In the genomic region with DNA sequence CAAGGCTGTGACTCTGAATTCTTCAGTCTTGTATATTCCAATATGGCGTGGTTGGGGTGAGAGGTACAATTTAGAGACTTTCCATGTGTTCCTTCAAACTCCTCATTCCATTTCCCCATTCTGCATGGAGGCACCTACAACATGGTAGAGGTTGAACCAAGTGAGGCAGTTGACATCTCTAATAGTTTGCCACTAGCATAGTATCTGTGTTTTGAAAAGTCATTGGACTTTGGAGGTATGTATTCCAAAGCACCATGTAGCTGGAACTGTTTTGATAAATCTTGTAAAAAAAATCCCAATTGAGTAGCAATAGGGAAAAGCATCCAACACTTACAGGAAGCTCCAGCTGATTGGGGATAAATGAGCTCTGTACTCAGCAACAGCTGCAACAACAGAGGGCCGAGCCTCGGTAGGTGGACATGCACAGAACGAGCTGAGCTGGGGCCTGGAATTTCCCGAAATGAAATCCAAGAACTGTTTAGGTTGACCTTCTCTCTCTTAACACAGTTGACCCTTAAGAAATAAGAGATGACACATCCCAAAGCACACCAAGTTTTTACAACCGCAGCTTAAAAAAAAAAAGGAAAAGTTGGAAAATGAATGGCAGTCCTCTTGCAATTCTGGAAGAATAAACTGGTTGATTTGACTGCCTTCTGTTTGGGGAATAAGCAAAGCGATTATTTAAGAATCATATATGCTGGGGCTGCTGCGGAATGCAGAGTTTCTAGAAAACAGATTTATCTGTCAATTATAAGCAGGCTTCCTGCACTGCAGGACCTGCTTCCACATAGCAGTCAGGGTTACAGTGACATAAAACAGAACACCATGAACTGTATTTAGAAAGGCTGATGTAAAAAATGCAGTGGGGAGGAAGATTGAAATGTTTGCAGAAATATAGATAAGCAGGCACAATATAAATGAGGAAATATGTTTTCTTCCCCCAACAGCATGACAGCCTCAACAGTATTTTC, we compare ENCODE assay signal across 9 cellular contexts.
DNase-seq lines count a peak whose midpoint lies in the region; ATAC-seq and TF ChIP-seq lines count a peak whose summit lies in the region.
"Had no signal": no experiment of that assay in that cellular context is flagged by ENCODE, and none has a peak within 500 bp of the region (broad histone marks: within the 10 kb centered on the region; RNA-seq: fewer than 3 reads in every experiment).

No MANE protein-coding gene starts in this region.

- H3K27ac ChIP-seq in BLaER1 treated with 17β-estradiol and CSF1 and Interleukin-3, amounts not matched to agents 10 nM and 100 nM = peak overlapping the region; percentile 7 to 64 (median 51); a peak in 17 of 22 replicates
- 0 out of 2 replicates have a peak overlapping the region, but pooled peaks have one; percentile 8 for H3K27ac ChIP-seq in PC-3 (ENCODE audit: low read length)
- H3K27ac ChIP-seq in osteoblast (ENCODE audit: low read depth, low read length) = peak overlapping the region; percentile 74
- H3K27ac ChIP-seq in thyroid gland = no peak overlapping the region

- H3K27me3 ChIP-seq in BLaER1 treated with 17β-estradiol and CSF1 and Interleukin-3, amounts not matched to agents 10 nM and 100 nM = no peaks in the 10 kb centered on the region
- H3K27me3 ChIP-seq in PC-3 (ENCODE audit: low read length) (no peaks in the 10 kb centered on the region), osteoblast (ENCODE audit: insufficient read depth, low read length) (no peaks in the 10 kb centered on the region), H7 (ENCODE audit: control insufficient read depth, insufficient read depth, low read length) (no peaks in the 10 kb centered on the region), thyroid gland (no peaks in the 10 kb centered on the region)

- ATAC-seq in PC-3 = no peak
- ATAC-seq in HG02798 (IDR thresholded peaks at IDR 0.05; ENCODE audit: poor library complexity, unreplicated experiment) = no peak

- H2AFZ ChIP-seq in PC-3 (ENCODE audit: low read length) (no peak overlapping the region), osteoblast (ENCODE audit: low read length) (no peak overlapping the region)

- TF ChIP-seq CTCF in PC-3 (conservative IDR thresholded peaks at IDR 0.05; ENCODE audit: low read depth, low read length) (no peak), fibroblast of mammary gland (conservative IDR thresholded peaks at IDR 0.05; ENCODE audit: control insufficient read depth, insufficient read depth, low read depth, low read length) (peak; percentile 5), osteoblast (IDR thresholded peaks at IDR 0.05; ENCODE audit: extremely low read depth, low read depth, low read length) (no peak), thyroid gland (IDR thresholded peaks at IDR 0.05) (no peak)

- BruUV-seq in PC-3 (replicated peaks; lab: Mats Ljungman, UMichigan) = no TSS peak

- no peak for TF ChIP-seq POLR2A in thyroid gland (IDR thresholded peaks at IDR 0.05)

- H3K79me2 ChIP-seq in PC-3 (ENCODE audit: low read length) (no peaks in the 10 kb centered on the region), osteoblast (ENCODE audit: insufficient read depth, low read length) (no peaks in the 10 kb centered on the region)

- H4K20me1 ChIP-seq in BLaER1 treated with 17β-estradiol and CSF1 and Interleukin-3, amounts not matched to agents 10 nM and 100 nM = no peaks in the 10 kb centered on the region
- H4K20me1 ChIP-seq in PC-3 (ENCODE audit: low read length) (no peaks in the 10 kb centered on the region), osteoblast (ENCODE audit: insufficient read depth, low read length) (no peaks in the 10 kb centered on the region)

- peak overlapping the region; percentile 42 to 78 (median 64) for H3K4me2 ChIP-seq in BLaER1 treated with 17β-estradiol and CSF1 and Interleukin-3, amounts not matched to agents 10 nM and 100 nM
- no peak overlapping the region; the same call in 1 of the 2 replicates for H3K4me2 ChIP-seq in PC-3 (ENCODE audit: low read length)
- H3K4me2 ChIP-seq in osteoblast (ENCODE audit: insufficient read depth, low read length) = peak overlapping the region; percentile 77

- no peaks in the 10 kb centered on the region for H3K9me3 ChIP-seq in BLaER1 treated with 17β-estradiol and CSF1 and Interleukin-3, amounts not matched to agents 10 nM and 100 nM (replicated peaks in 1 of 11)
- H3K9me3 ChIP-seq in PC-3 (ENCODE audit: low read length) (no peaks in the 10 kb centered on the region), osteoblast (ENCODE audit: low read depth, low read length) (no peaks in the 10 kb centered on the region), thyroid gland (no peaks in the 10 kb centered on the region)

- H3K9ac ChIP-seq in BLaER1 treated with 17β-estradiol and CSF1 and Interleukin-3, amounts not matched to agents 10 nM and 100 nM = peak overlapping the region in 2 of 11 experiments; percentile 4 to 14; a peak in 1 of 22 replicates
- H3K9ac ChIP-seq in PC-3 (ENCODE audit: low read length) = no peak overlapping the region

- no peaks in the 10 kb centered on the region for H3K36me3 ChIP-seq in BLaER1 treated with 17β-estradiol and CSF1 and Interleukin-3, amounts not matched to agents 10 nM and 100 nM
- H3K36me3 ChIP-seq in PC-3 (ENCODE audit: low read depth, low read length) (no peaks in the 10 kb centered on the region), osteoblast (ENCODE audit: insufficient read depth, low read length) (no peaks in the 10 kb centered on the region), H7 (replicated peaks; ENCODE audit: control insufficient read depth, insufficient read depth, low read length) (no peaks in the 10 kb centered on the region), thyroid gland (no peaks in the 10 kb centered on the region)

- H3K4me3 ChIP-seq in BLaER1 treated with 17β-estradiol and CSF1 and Interleukin-3, amounts not matched to agents 10 nM and 100 nM = peak overlapping the region in 1 of 10 experiments; percentile 6; a peak in 1 of 20 replicates
- H3K4me3 ChIP-seq in PC-3 (ENCODE audit: low read length) = no peak overlapping the region
- no peak overlapping the region for H3K4me3 ChIP-seq in fibroblast of mammary gland (ENCODE audit: control insufficient read depth, low read depth, low read length)
- H3K4me3 ChIP-seq in osteoblast (ENCODE audit: insufficient read depth, low read length) = peak overlapping the region; percentile 30
- H3K4me3 ChIP-seq in H7 (ENCODE audit: insufficient read depth, low read depth, low read length) = no peak overlapping the region
- no peak overlapping the region for H3K4me3 ChIP-seq in thyroid gland (replicated peaks in 1 of 3)

- H3K9me2 ChIP-seq in PC-3 (replicated peaks; ENCODE audit: low read length) = no peaks in the 10 kb centered on the region

- H3F3A ChIP-seq in PC-3 (ENCODE audit: low read length, unreplicated experiment) = no peaks in the 10 kb centered on the region

- CTCF ChIA-PET in PC-3 (lab: Charles Lee) = no interaction called here

- peak; percentile 21 for DNase-seq in PC-3
- DNase-seq in fibroblast of mammary gland (ENCODE audit: low read depth) = peak; percentile 99
- peak; percentile 56 for DNase-seq in osteoblast (ENCODE audit: insufficient read length, low spot score, missing footprints)
- no peak for DNase-seq in NAMALWA (ENCODE audit: low spot score)
- no peak for DNase-seq in H7
- no peak for DNase-seq in thyroid gland
- DNase-seq: activated CD8-positive, alpha-beta memory T cell treated with anti-CD3 and anti-CD28 coated beads for 24 hours had no signal

- H3K4me1 ChIP-seq in BLaER1 treated with 17β-estradiol and CSF1 and Interleukin-3, amounts not matched to agents 10 nM and 100 nM = peaks cover 20 to 41% (median 26%) of the 10 kb centered on the region in 10 experiments
- H3K4me1 ChIP-seq in PC-3 (ENCODE audit: insufficient read depth, low read length) = peaks cover 19% of the 10 kb centered on the region
- peaks cover 23% of the 10 kb centered on the region for H3K4me1 ChIP-seq in osteoblast (ENCODE audit: insufficient read depth, low read length)
- H3K4me1 ChIP-seq in thyroid gland = peaks cover 17 to 30% of the 10 kb centered on the region in 2 donors

- intact Hi-C loops in PC-3 (cut with micrococcal nuclease) (no loop called here), thyroid gland (cut with DNase I) (no loop called here)

- POLR2A ChIA-PET in PC-3 (lab: Charles Lee; ENCODE audit: unreplicated experiment) = no interaction called here

- 47 to 65% methylated on average over 8 of the region's 8 CpGs for WGBS in thyroid gland, 2 donors

Comparison
In these comparisons a context has a peak if more than half of its experiments do, and no peak if none do; other contexts are left out.
1. H3K27ac ChIP-seq: peak in BLaER1 treated with 17β-estradiol and CSF1 and Interleukin-3, amounts not matched to agents 10 nM and 100 nM (11 of 11), PC-3 (single experiment) and osteoblast (single experiment); none in thyroid gland (0 of 3).
2. DNase-seq: peak in PC-3 (single experiment), fibroblast of mammary gland (single experiment) and osteoblast (single experiment); none in NAMALWA (single experiment), H7 (single experiment) and thyroid gland (0 of 2).